Comparison of ENCODE assay signal across 8 cellular contexts in the genomic region with DNA sequence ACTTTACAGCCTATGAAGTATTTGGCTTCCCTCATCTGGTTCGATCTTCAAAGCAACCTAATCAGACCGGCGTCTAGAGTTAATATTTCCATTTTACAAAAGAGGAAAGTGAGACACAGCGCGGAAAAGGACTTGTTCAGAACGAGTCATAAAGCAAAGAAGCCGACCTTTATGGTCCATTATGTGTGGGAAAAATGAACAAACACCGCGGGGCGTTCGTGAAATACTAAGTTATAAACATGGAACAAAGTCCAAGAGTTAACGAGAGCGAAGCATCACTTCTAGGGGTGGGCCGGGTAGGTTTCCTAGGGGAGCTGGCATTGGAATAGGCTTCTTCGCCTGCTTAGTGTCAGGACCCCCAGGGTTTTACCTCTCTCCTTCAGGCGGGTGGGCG. TPM values are rescaled to one million over a fixed set of nuclear protein-coding genes. Genes with fewer than 3 reads are reported as not detected.
DNase-seq lines count a peak whose midpoint lies in the region; ATAC-seq and TF ChIP-seq lines count a peak whose summit lies in the region.

No MANE protein-coding gene starts in this region.

- TF ChIP-seq RAD21 in IMR-90 (IDR thresholded peaks at IDR 0.05; ENCODE audit: low read length): no peak

- in situ Hi-C loops in IMR-90 (cut with MboI; ENCODE audit: low sequenced_read_pairs): no loop called here

- H3K23ac ChIP-seq in IMR-90 (ENCODE audit: low read depth, low read length) (peak overlapping the region; percentile 73), mesendoderm (ENCODE audit: low read length) (no peak overlapping the region)

- H3K36me3 ChIP-seq in CD8-positive, alpha-beta T cell (ENCODE audit: insufficient read depth, low read length): peaks cover 10% of the 10 kb centered on the region
- H3K36me3 ChIP-seq in IMR-90 (ENCODE audit: control insufficient read depth, insufficient read depth, low read length): peaks cover 10% of the 10 kb centered on the region; the same call in 1 of the 2 replicates
- H3K36me3 ChIP-seq in body of pancreas (replicated peaks in 1 of 2; ENCODE audit: insufficient read depth in 1 of 2, low read depth in 2 of 2): no peaks in the 10 kb centered on the region
- no peaks in the 10 kb centered on the region for H3K36me3 ChIP-seq in mesendoderm (ENCODE audit: control insufficient read depth, insufficient read depth, low read length)
- H3K36me3 ChIP-seq in uterus: no peaks in the 10 kb centered on the region

- H3K9ac ChIP-seq in IMR-90 (ENCODE audit: low read depth, low read length): peak overlapping the region; percentile 63
- H3K9ac ChIP-seq in mesendoderm (ENCODE audit: low read length): peak overlapping the region; percentile 56

- peak overlapping the region; percentile 94 for H3K27ac Mint-ChIP-seq in CD8-positive, alpha-beta T cell

- H3K18ac ChIP-seq in IMR-90 (ENCODE audit: low read depth, low read length) (no peak overlapping the region), mesendoderm (ENCODE audit: low read length) (no peak overlapping the region)

- intact Hi-C loops in CD8-positive, alpha-beta T cell (cut with DNase I, micrococcal nuclease): loop anchor here (1.0 to 10.0 kb wide), 5 partner anchors 32 to 1082 kb away; partner anchors contain the start of genes SLC35E4 (in 2 of the 2), NIPSNAP1 (in 1 of the 2), SELENOM (in 1 of the 2) and SMTN (in 1 of the 2)
- intact Hi-C loops in IMR-90 (cut with micrococcal nuclease): no loop called here
- intact Hi-C loops in body of pancreas (cut with DNase I): no loop called here
- intact Hi-C loops in uterus (cut with DNase I; ENCODE audit: low total_unique reads): no loop called here

- no TSS peak for BruUV-seq in IMR-90 (replicated peaks; lab: Mats Ljungman, UMichigan)

- H2AFZ ChIP-seq in IMR-90 (replicated peaks; ENCODE audit: low read length, poor library complexity): peak overlapping the region; percentile 98

- H2AK5ac ChIP-seq in IMR-90 (ENCODE audit: low read depth, low read length) (no peak overlapping the region), mesendoderm (ENCODE audit: low read length) (no peak overlapping the region)

- TF ChIP-seq CTCF in CD8-positive, alpha-beta T cell (IDR thresholded peaks at IDR 0.05): no peak
- no peak for TF ChIP-seq CTCF in IMR-90 (conservative IDR thresholded peaks at IDR 0.05; ENCODE audit: low read depth, low read length)
- TF ChIP-seq CTCF in body of pancreas (IDR thresholded peaks at IDR 0.05): no peak
- no peak for TF ChIP-seq CTCF in uterus (IDR thresholded peaks at IDR 0.05)

- no peaks in the 10 kb centered on the region for H4K20me1 ChIP-seq in IMR-90 (ENCODE audit: insufficient read depth, low read length)

- no peak overlapping the region for H2BK20ac ChIP-seq in IMR-90 (ENCODE audit: low read depth, low read length)

- peak overlapping the region; percentile 60 for H2AK9ac ChIP-seq in IMR-90 (replicated peaks; ENCODE audit: low read depth, low read length, poor library complexity)

- H3K56ac ChIP-seq in IMR-90 (ENCODE audit: extremely low read depth, insufficient read depth, low read length) (peak overlapping the region; percentile 39; the same call in 1 of the 2 replicates), mesendoderm (ENCODE audit: low read length) (peak overlapping the region; percentile 69)

- H3K4me2 ChIP-seq in IMR-90 (ENCODE audit: low read depth, low read length) (peak overlapping the region; percentile 87), mesendoderm (ENCODE audit: low read length) (peak overlapping the region; percentile 83)

- no peaks in the 10 kb centered on the region for H3K9me3 ChIP-seq in CD8-positive, alpha-beta T cell (ENCODE audit: low read length)
- H3K9me3 ChIP-seq in IMR-90 (ENCODE audit: control insufficient read depth, insufficient read depth, low read length): no peaks in the 10 kb centered on the region
- no peaks in the 10 kb centered on the region for H3K9me3 ChIP-seq in body of pancreas
- H3K9me3 ChIP-seq in uterus: no peaks in the 10 kb centered on the region

- dilution Hi-C loops in IMR-90 (cut with HindIII; ENCODE audit: low sequenced_read_pairs, unreplicated experiment): no loop called here

- H3K4me1 ChIP-seq in CD8-positive, alpha-beta T cell (ENCODE audit: insufficient read depth, low read length): peaks cover 11% of the 10 kb centered on the region
- H3K4me1 ChIP-seq in IMR-90 (ENCODE audit: control insufficient read depth, insufficient read depth, low read length): no peaks in the 10 kb centered on the region
- peaks cover 18% of the 10 kb centered on the region for H3K4me1 ChIP-seq in body of pancreas
- no peaks in the 10 kb centered on the region for H3K4me1 ChIP-seq in mesendoderm (ENCODE audit: control insufficient read depth, low read depth, low read length)
- peaks cover 0 to 5% of the 10 kb centered on the region in 2 donors for H3K4me1 ChIP-seq in uterus

- no peak overlapping the region for H2BK5ac ChIP-seq in IMR-90 (ENCODE audit: low read depth, low read length, poor library complexity, severe bottlenecking)
- no peak overlapping the region for H2BK5ac ChIP-seq in mesendoderm (ENCODE audit: low read length)

- no peak overlapping the region for H4K91ac ChIP-seq in IMR-90 (ENCODE audit: insufficient read depth, low read depth, low read length)

- POLR2A ChIA-PET in CD8-positive, alpha-beta T cell (lab: Charles Lee): interaction anchor here (0.5 to 2.4 kb wide), 2 partner anchors 32 to 597 kb away, joined by 3 to 12 read pairs; partner anchors contain the start of gene SLC35E4
- POLR2A ChIA-PET in IMR-90 (lab: Charles Lee; ENCODE audit: unreplicated experiment): no interaction called here

- H2BK120ac ChIP-seq in IMR-90 (ENCODE audit: low read depth, low read length) (no peak overlapping the region), mesendoderm (ENCODE audit: low read depth, low read length) (no peak overlapping the region)

- CTCF ChIA-PET in CD8-positive, alpha-beta T cell (lab: Charles Lee): interaction anchor here (4.7 kb wide), 1 partner anchor 32 kb away, joined by 22 read pairs; the partner anchor contains the start of gene SLC35E4
- CTCF ChIA-PET in IMR-90 (lab: Yijun Ruan, JAX): interaction anchor here (1.5 kb wide), 1 partner anchor 88 kb away, joined by 4 read pairs; no protein-coding TSS in a partner anchor

- H3K27me3 ChIP-seq in CD8-positive, alpha-beta T cell (ENCODE audit: insufficient read depth, low read length): no peaks in the 10 kb centered on the region
- H3K27me3 ChIP-seq in IMR-90 (ENCODE audit: control insufficient read depth, insufficient read depth, low read length) (no peaks in the 10 kb centered on the region), body of pancreas (no peaks in the 10 kb centered on the region), mesendoderm (ENCODE audit: insufficient read depth, low read length, poor library complexity) (no peaks in the 10 kb centered on the region), uterus (no peaks in the 10 kb centered on the region)

- no peak for DNase-seq in CD8-positive, alpha-beta T cell
- DNase-seq in IMR-90 (no peak), body of pancreas (peak in 2 of 4 donors; percentile 14 to 18), mesendoderm (no peak), uterus (no peak), NCI-H82 (lab: John Stamatoyannopoulos, UW) (no peak), SIG-M5 (lab: John Stamatoyannopoulos, UW) (no peak), NCI-H1092 treated with DMSO at 0.1 percent for 48 hours (lab: John Stamatoyannopoulos, UW) (no peak)

- no peaks in the 10 kb centered on the region for H3K79me2 ChIP-seq in mesendoderm (ENCODE audit: control insufficient read depth, insufficient read depth, low read length)

- H3K4ac ChIP-seq in IMR-90 (ENCODE audit: low read depth, low read length) (no peak overlapping the region; the same call in 1 of the 2 replicates), mesendoderm (ENCODE audit: low read depth, low read length) (no peak overlapping the region)

- H2BK15ac ChIP-seq in IMR-90 (ENCODE audit: low read depth, low read length) (no peak overlapping the region), mesendoderm (replicated peaks; ENCODE audit: low read depth) (no peak overlapping the region)

- H4K5ac ChIP-seq in IMR-90 (ENCODE audit: low read depth, low read length): no peak overlapping the region
- H4K5ac ChIP-seq in mesendoderm (ENCODE audit: low read length): no peak overlapping the region

- peaks cover 18% of the 10 kb centered on the region for H3K4me1 Mint-ChIP-seq in CD8-positive, alpha-beta T cell (ENCODE audit: low read depth)

- H3K4me3 Mint-ChIP-seq in CD8-positive, alpha-beta T cell: peak overlapping the region; percentile 96

- H3K14ac ChIP-seq in IMR-90 (replicated peaks; ENCODE audit: low read depth, low read length): peak overlapping the region; percentile 43

- H3K79me1 ChIP-seq in IMR-90 (ENCODE audit: low read depth in 1 of 2, low read length in 2 of 2) (peaks cover 0 to 12% of the 10 kb centered on the region in 2 experiments; a peak in 1 of 4 replicates), mesendoderm (ENCODE audit: low read length) (no peaks in the 10 kb centered on the region)

- peaks cover 26% of the 10 kb centered on the region for H3K36me3 Mint-ChIP-seq in CD8-positive, alpha-beta T cell

- H4K8ac ChIP-seq in IMR-90 (ENCODE audit: low read depth in 2 of 2, low read length in 2 of 2) (peak overlapping the region; percentile 39 to 85; a peak in 2 of 4 replicates), mesendoderm (ENCODE audit: low read depth, low read length) (no peak overlapping the region)

- 12% methylated on average over 11 of the region's 17 CpGs; no CpG with 5 or more reads in 1 of the 2 experiments for WGBS in IMR-90 (ENCODE audit: extremely low coverage in 2 of 2, insufficient read length in 1 of 2), 2 experiments
- WGBS in body of pancreas, 2 donors: 0% methylated on average over 17 of the region's 17 CpGs
- WGBS in mesendoderm (ENCODE audit: extremely low coverage, insufficient coverage, low lambda C conversion rate): no CpG with 5 or more reads among the region's 17 CpGs

- H3K4me3 ChIP-seq in CD8-positive, alpha-beta T cell (ENCODE audit: low read depth, low read length): peak overlapping the region; percentile 73
- H3K4me3 ChIP-seq in IMR-90 (ENCODE audit: insufficient read depth, low read depth, low read length) (peak overlapping the region; percentile 76), body of pancreas (peak overlapping the region; percentile 47 to 51), mesendoderm (ENCODE audit: low read length) (peak overlapping the region; percentile 54), uterus (peak overlapping the region; percentile 67 to 77)

- no peak for TF ChIP-seq POLR2A in IMR-90 (IDR thresholded peaks at IDR 0.05; ENCODE audit: low read depth, low read length)
- TF ChIP-seq POLR2A in body of pancreas (IDR thresholded peaks at IDR 0.05): no peak
- no peak for TF ChIP-seq POLR2A in uterus (IDR thresholded peaks at IDR 0.05)

- ATAC-seq in CD8-positive, alpha-beta T cell: no peak
- ATAC-seq in IMR-90 (ENCODE audit: low read depth) (no peak), body of pancreas (no peak)

- H3K27me3 Mint-ChIP-seq in CD8-positive, alpha-beta T cell (ENCODE audit: low read depth): no peaks in the 10 kb centered on the region

- peak overlapping the region; percentile 72 for H3K27ac ChIP-seq in CD8-positive, alpha-beta T cell (ENCODE audit: low read depth, low read length)
- no peak overlapping the region; the same call in 1 of the 2 replicates for H3K27ac ChIP-seq in IMR-90 (ENCODE audit: insufficient read depth, low read length)
- peak overlapping the region in 3 of 4 donors; percentile 9 to 65 (median 59) for H3K27ac ChIP-seq in body of pancreas
- no peak overlapping the region for H3K27ac ChIP-seq in mesendoderm (ENCODE audit: low read depth, low read length)
- H3K27ac ChIP-seq in uterus: peak overlapping the region; percentile 15 to 69

- H3K9me3 Mint-ChIP-seq in CD8-positive, alpha-beta T cell: no peaks in the 10 kb centered on the region

- peaks cover 1% of the 10 kb centered on the region; the same call in 1 of the 2 replicates for H3K9me1 ChIP-seq in IMR-90 (ENCODE audit: insufficient read depth, low read length)

RNA-seq across cellular contexts. Expression of gene DUSP18, which starts 0.6 kb away (rescaled TPM):
- 1 to 10 TPM; 3.4 to 4.5 TPM for total RNA-seq in CD8-positive, alpha-beta T cell
- total RNA-seq in IMR-90 (2012; rRNA removed): 12.2 and 14.9 TPM in 2 replicates
- polyA plus RNA-seq in IMR-90 (2012; rRNA removed): 14.3 and 14.9 TPM in 2 replicates
- polyA plus RNA-seq in IMR-90 (2012; cell fraction: cytosol; rRNA removed): 8.3 and 15.5 TPM in 2 replicates
- polyA plus RNA-seq in IMR-90 (2012; cell fraction: nucleus; rRNA removed; ENCODE audit: low replicate concordance): 12.1 and 17.7 TPM in 2 replicates
- 10 to 100 TPM in 1 of 2 donors, 1 to 10 TPM in 1; 2.3 to 19.1 TPM for total RNA-seq in body of pancreas
- 1.4 TPM for polyA plus RNA-seq in mesendoderm (2013, experiment 1 of 2)
- polyA plus RNA-seq in mesendoderm (2013, experiment 2 of 2): 1.4 TPM
- 10 to 100 TPM in 1 of 4 donors, 1 to 10 TPM in 2, under 1 TPM in 1; 0.88 to 10.6 (median 9.8) TPM for total RNA-seq in uterus

RNA-seq across cellular contexts. Expression of gene OSBP2, which starts 27.6 kb away (rescaled TPM):
- 1 to 10 TPM; 1.1 to 1.3 TPM for total RNA-seq in CD8-positive, alpha-beta T cell
- total RNA-seq in IMR-90 (2012; rRNA removed): 1.7 and 2.2 TPM in 2 replicates
- polyA plus RNA-seq in IMR-90 (2012; rRNA removed): 1.8 and 2.2 TPM in 2 replicates
- 1.5 and 2.2 TPM in 2 replicates for polyA plus RNA-seq in IMR-90 (2012; cell fraction: cytosol; rRNA removed)
- polyA plus RNA-seq in IMR-90 (2012; cell fraction: nucleus; rRNA removed; ENCODE audit: low replicate concordance): 3.1 and 3.8 TPM in 2 replicates
- total RNA-seq in body of pancreas: 1 to 10 TPM; 2.3 to 3.0 TPM
- 1.5 TPM for polyA plus RNA-seq in mesendoderm (2013, experiment 1 of 2)
- 1.8 TPM for polyA plus RNA-seq in mesendoderm (2013, experiment 2 of 2)
- 1 to 10 TPM in 3 of 4 donors, not detected in 1; 3.3 to 7.7 (median 4.6) TPM for total RNA-seq in uterus

RNA-seq across cellular contexts. Expression of gene SLC35E4, which starts 31.5 kb away (rescaled TPM):
- total RNA-seq in CD8-positive, alpha-beta T cell: 1 to 10 TPM; 3.7 to 4.2 TPM
- 6.8 and 6.9 TPM in 2 replicates for total RNA-seq in IMR-90 (2012; rRNA removed)
- 5.7 and 7.8 TPM in 2 replicates for polyA plus RNA-seq in IMR-90 (2012; rRNA removed)
- polyA plus RNA-seq in IMR-90 (2012; cell fraction: cytosol; rRNA removed): 4.7 and 9.9 TPM in 2 replicates
- 2.5 and 5.2 TPM in 2 replicates for polyA plus RNA-seq in IMR-90 (2012; cell fraction: nucleus; rRNA removed; ENCODE audit: low replicate concordance)
- total RNA-seq in body of pancreas: 1 to 10 TPM in 1 of 2 donors, under 1 TPM in 1; 0.99 to 3.4 TPM
- 1.3 TPM for polyA plus RNA-seq in mesendoderm (2013, experiment 1 of 2)
- 1.3 TPM for polyA plus RNA-seq in mesendoderm (2013, experiment 2 of 2)
- total RNA-seq in uterus: 10 to 100 TPM in 1 of 4 donors, 1 to 10 TPM in 1, under 1 TPM in 2; 0.29 to 11.7 (median 3.0) TPM

Comparison
In these comparisons a context has a peak if more than half of its experiments do, and no peak if none do; other contexts are left out.
1. H3K27ac ChIP-seq: peak in CD8-positive, alpha-beta T cell (single experiment), body of pancreas (3 of 4) and uterus (2 of 2); none in IMR-90 (single experiment) and mesendoderm (single experiment).
2. intact Hi-C loops: an anchor here in CD8-positive, alpha-beta T cell (1.0 to 10.0 kb wide); none called in IMR-90, body of pancreas and uterus.
3. Peak in every context shown above with its lines, with median percentiles within 50 percentile points of each other: H3K4me3 ChIP-seq.